Comparison of ENCODE assay signal across 1 cellular context in the genomic region with DNA sequence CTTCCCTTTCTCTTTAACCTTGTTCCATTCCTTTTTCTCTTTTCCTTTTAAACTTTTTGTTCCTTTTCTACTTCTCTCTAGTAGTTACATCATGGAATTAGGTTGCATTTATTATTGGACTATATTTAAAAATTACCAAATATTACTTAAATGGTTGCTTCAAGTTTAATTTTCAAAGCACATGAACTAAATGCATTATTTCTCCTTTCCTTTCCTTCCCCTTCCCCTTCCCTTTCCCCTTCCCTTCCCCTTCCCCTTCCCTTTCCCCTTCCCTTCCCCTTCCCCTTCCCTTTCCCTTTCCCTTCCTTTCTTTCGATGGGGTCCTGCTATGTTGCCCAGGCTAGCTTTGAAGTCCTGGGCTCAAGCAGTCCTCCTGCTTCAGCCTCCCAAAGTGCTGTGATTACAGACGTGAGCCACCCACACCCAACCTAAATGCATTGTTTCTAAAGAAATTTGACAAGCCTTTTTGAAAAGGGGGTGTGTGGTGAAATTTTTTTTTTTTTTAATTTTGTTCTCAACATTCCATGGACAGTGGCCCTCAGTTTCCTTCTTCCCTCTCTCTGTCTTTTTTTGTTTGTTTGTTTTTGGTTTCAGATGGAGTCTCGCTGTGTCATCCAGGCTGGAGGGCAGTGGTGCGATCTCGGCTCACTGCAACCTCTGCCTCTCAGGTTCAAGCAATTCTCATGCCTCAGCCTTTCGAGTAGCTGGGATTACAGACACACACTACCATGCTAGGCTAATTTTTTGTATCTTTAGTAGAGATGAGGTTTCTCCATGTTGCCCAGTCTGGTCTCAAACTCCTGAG.
A peak's percentile ranks its signal among the peaks of the same experiment; 100 is the strongest.
TF ChIP-seq lines count a peak whose summit lies in the region.

No MANE protein-coding gene starts in this region.

TF ChIP-seq in HepG2, 621 proteins besides CTCF, POLR2A, EP300 and RAD21 (continued from another document):
- TF ChIP-seq ZNF770 (CRISPR knock-in tag; IDR thresholded peaks at IDR 0.05) (peak; percentile 40; the same call in 1 of the 2 replicates), PHF20 (CRISPR knock-in tag; IDR thresholded peaks at IDR 0.05) (no peak), ZNF276 (CRISPR knock-in tag; IDR thresholded peaks at IDR 0.05; ENCODE audit: low read depth) (no peak), MIER2 (CRISPR knock-in tag; IDR thresholded peaks at IDR 0.05) (no peak), ZNF570 (CRISPR knock-in tag; IDR thresholded peaks at IDR 0.05; ENCODE audit: borderline replicate concordance) (no peak), KAT8 (CRISPR knock-in tag; IDR thresholded peaks at IDR 0.05) (no peak), ZNF879 (CRISPR knock-in tag; IDR thresholded peaks at IDR 0.05) (no peak), FOXK1 (CRISPR knock-in tag; IDR thresholded peaks at IDR 0.05; ENCODE audit: borderline replicate concordance, low read depth) (no peak), NFRKB (IDR thresholded peaks at IDR 0.05) (no peak), ZFP37 (CRISPR knock-in tag; IDR thresholded peaks at IDR 0.05; ENCODE audit: borderline replicate concordance) (no peak)
- TF ChIP-seq, protein P1, sequence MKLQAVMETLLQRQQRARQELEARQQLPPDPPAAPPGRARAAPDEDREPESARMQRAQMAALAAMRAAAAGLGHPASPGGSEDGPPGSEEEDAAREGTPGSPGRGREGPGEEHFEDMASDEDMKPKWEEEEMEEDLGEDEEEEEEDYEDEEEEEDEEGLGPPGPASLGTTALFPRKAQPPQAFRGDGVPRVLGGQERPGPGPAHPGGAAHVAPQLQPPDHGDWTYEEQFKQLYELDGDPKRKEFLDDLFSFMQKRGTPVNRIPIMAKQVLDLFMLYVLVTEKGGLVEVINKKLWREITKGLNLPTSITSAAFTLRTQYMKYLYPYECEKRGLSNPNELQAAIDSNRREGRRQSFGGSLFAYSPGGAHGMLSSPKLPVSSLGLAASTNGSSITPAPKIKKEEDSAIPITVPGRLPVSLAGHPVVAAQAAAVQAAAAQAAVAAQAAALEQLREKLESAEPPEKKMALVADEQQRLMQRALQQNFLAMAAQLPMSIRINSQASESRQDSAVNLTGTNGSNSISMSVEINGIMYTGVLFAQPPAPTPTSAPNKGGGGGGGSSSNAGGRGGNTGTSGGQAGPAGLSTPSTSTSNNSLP (IDR thresholded peaks at IDR 0.05; ENCODE audit: low read depth, low read length): 0 out of 2 replicates have a peak, but pooled peaks have one; percentile 1
- TF ChIP-seq, protein P2, sequence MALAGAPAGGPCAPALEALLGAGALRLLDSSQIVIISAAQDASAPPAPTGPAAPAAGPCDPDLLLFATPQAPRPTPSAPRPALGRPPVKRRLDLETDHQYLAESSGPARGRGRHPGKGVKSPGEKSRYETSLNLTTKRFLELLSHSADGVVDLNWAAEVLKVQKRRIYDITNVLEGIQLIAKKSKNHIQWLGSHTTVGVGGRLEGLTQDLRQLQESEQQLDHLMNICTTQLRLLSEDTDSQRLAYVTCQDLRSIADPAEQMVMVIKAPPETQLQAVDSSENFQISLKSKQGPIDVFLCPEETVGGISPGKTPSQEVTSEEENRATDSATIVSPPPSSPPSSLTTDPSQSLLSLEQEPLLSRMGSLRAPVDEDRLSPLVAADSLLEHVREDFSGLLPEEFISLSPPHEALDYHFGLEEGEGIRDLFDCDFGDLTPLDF (CRISPR knock-in tag; IDR thresholded peaks at IDR 0.05): no peak
TF ChIP-seq in HepG2: peak in this region for 7.
